In the genomic region with DNA sequence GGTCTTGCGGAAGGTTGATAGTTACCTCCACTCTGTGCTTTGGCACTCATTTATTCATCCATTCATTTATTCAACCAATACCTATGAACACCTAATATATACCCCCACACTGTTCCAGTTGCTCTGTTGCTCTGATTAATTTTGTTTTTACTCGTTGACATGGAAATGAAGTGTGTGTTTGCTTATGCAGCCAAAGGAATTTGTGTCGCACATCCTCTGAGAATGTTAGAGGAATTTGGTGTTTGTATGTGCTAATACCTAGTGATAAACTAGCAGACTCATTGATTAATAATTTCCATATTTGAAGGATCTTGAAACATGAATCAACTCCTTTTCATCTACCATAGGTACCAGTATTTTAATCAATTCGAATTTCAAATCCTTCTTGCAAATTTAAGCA, we compare ENCODE assay signal across 15 cellular contexts. TPM values are rescaled to one million over a fixed set of nuclear protein-coding genes. Genes with fewer than 3 reads are reported as not detected.
A peak's percentile ranks its signal among the peaks of the same experiment; 100 is the strongest.
DNase-seq lines count a peak whose midpoint lies in the region; TF ChIP-seq lines count a peak whose summit lies in the region.
"Had no signal": no experiment of that assay in that cellular context is flagged by ENCODE, and none has a peak within 500 bp of the region (broad histone marks: within the 10 kb centered on the region; RNA-seq: fewer than 3 reads in every experiment).

No MANE protein-coding gene starts in this region.

- H3K36me3 ChIP-seq in vagina (no peaks in the 10 kb centered on the region), tibial nerve (no peaks in the 10 kb centered on the region)
- H3K36me3 ChIP-seq: ascending aorta had no signal

- 71 to 76% methylated on average over 4 of the region's 4 CpGs for WGBS in tibial nerve, 2 donors

- H3K4me3 ChIP-seq in retinal pigment epithelial cell (ENCODE audit: low read length) = no peak overlapping the region
- H3K4me3 ChIP-seq in vagina = no peak overlapping the region
- H3K4me3 ChIP-seq in tibial nerve = no peak overlapping the region
- H3K4me3 ChIP-seq: ascending aorta had no signal

- H3K27me3 ChIP-seq in vagina (no peaks in the 10 kb centered on the region), tibial nerve (no peaks in the 10 kb centered on the region)
- H3K27me3 ChIP-seq: ascending aorta had no signal

- DNase-seq in GM04503 (ENCODE audit: low read depth) (peak; percentile 85), SW 1271 (lab: John Stamatoyannopoulos, UW) (peak; percentile 73 to 75), fibroblast of peridontal ligament (ENCODE audit: extremely low read depth) (peak; percentile 67), retinal pigment epithelial cell (ENCODE audit: low read depth) (peak; percentile 59), vagina (ENCODE audit: extremely low spot score in 2 of 2) (no peak), DMS79 treated with DMSO at 0.1 percent for 48 hours (lab: John Stamatoyannopoulos, UW) (no peak), tibial nerve (ENCODE audit: low spot score in 2 of 2) (no peak)
- no peak for DNase-seq in stimulated activated CD4-positive, alpha-beta T cell treated with anti-CD3 and anti-CD28 coated beads, Interleukin-4, amount 100 ng/mL, for 24 hours
- DNase-seq: activated T-cell treated with anti-CD3 and anti-CD28 coated beads for 4 hours, erythroblast, NCI-H748 treated with DMSO at 0.1 percent for 48 hours, SHP77 treated with DMSO at 0.1 percent for 48 hours, substantia nigra had no signal

- H3K9me3 ChIP-seq in vagina = no peaks in the 10 kb centered on the region
- H3K9me3 ChIP-seq in tibial nerve = no peaks in the 10 kb centered on the region
- H3K9me3 ChIP-seq: ascending aorta had no signal

- H3K27ac ChIP-seq in vagina = no peak overlapping the region
- H3K27ac ChIP-seq in tibial nerve = no peak overlapping the region
- H3K27ac ChIP-seq: ascending aorta, VCaP had no signal

- H3K4me1 ChIP-seq in vagina (peaks cover 21% of the 10 kb centered on the region), tibial nerve (peaks cover 0 to 22% (median 0%) of the 10 kb centered on the region in 4 donors)
- H3K4me1 ChIP-seq: ascending aorta had no signal

- TF ChIP-seq CTCF in retinal pigment epithelial cell (conservative IDR thresholded peaks at IDR 0.05; ENCODE audit: low read depth, low read length) = no peak
- no peak for TF ChIP-seq CTCF in vagina (IDR thresholded peaks at IDR 0.05)
- no peak for TF ChIP-seq CTCF in tibial nerve (IDR thresholded peaks at IDR 0.05)

- TF ChIP-seq POLR2A in vagina (IDR thresholded peaks at IDR 0.05) (no peak), tibial nerve (IDR thresholded peaks at IDR 0.05) (no peak)

- intact Hi-C loops in vagina (cut with DNase I) = no loop called here

- no peak for TF ChIP-seq EP300 in tibial nerve (IDR thresholded peaks at IDR 0.05)

RNA-seq across cellular contexts. Expression of a gene that starts 25.8 kb away (rescaled TPM):
- total RNA-seq in vagina (60.4 TPM), tibial nerve (100 to 1,000 TPM; 179 to 229 (median 188) TPM)

Comparison
In these comparisons a context has a peak if more than half of its experiments do, and no peak if none do; other contexts are left out.
1. DNase-seq: peak in GM04503 (single experiment), SW 1271 (2 of 2), fibroblast of peridontal ligament (single experiment) and retinal pigment epithelial cell (single experiment); none in vagina (0 of 2), DMS79 treated with DMSO at 0.1 percent for 48 hours (single experiment), stimulated activated CD4-positive, alpha-beta T cell treated with anti-CD3 and anti-CD28 coated beads, Interleukin-4, amount 100 ng/mL, for 24 hours (single experiment) and tibial nerve (0 of 2).